In the genomic region with DNA sequence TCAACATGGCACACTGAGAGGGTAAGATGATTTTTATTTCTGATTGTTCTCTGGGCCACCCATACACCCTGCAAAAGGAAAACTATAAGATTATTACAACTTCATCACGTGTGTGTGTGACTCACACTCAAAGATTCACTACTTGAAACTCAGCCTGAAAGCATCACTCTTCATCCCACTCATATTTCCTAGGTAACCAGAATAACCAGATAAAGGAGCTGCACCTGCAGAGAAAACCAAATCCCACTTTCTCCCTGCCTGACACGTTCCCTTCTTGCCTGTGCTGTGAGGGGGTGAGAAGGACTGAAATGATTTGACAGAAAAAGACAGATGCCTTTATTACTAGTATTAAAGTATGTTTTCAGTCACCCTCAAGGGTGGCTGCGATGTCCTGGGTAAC, we compare ENCODE assay signal across 8 cellular contexts.
DNase-seq lines count a peak whose midpoint lies in the region; ATAC-seq lines count a peak whose summit lies in the region.

No MANE protein-coding gene starts in this region.

- peak; percentile 60 for ATAC-seq in GM19023 (IDR thresholded peaks at IDR 0.05; ENCODE audit: unreplicated experiment)
- ATAC-seq in HG02798 (IDR thresholded peaks at IDR 0.05; ENCODE audit: poor library complexity, unreplicated experiment): peak; percentile 65

- peak; percentile 27 for DNase-seq in activated T-helper 9 cell treated with anti-CD3 and anti-CD28 coated beads, Interleukin-2, amount 50 U/mL, for 16 hours (ENCODE audit: low read depth)
- DNase-seq in putamen (ENCODE audit: low spot score) (peak; percentile 75), NK-92 (lab: John Stamatoyannopoulos, UW; ENCODE audit: unreplicated experiment) (no peak), activated gamma-delta T cell treated with Interleukin-2 at 50 U/mL for 16 hours (no peak), RPMI8226 (no peak), globus pallidus (ENCODE audit: low spot score) (no peak)

Comparison
In these comparisons a context has a peak if more than half of its experiments do, and no peak if none do; other contexts are left out.
1. DNase-seq: peak in activated T-helper 9 cell treated with anti-CD3 and anti-CD28 coated beads, Interleukin-2, amount 50 U/mL, for 16 hours (single experiment) and putamen (single experiment); none in NK-92 (single experiment), activated gamma-delta T cell treated with Interleukin-2 at 50 U/mL for 16 hours (single experiment), RPMI8226 (single experiment) and globus pallidus (single experiment).